Comparison of ENCODE assay signal across 8 cellular contexts in genomic region chr4:174523003-174523693, GRCh38. TPM values are rescaled to one million over a fixed set of nuclear protein-coding genes. Genes with fewer than 3 reads are reported as not detected.
DNase-seq lines count a peak whose midpoint lies in the region; ATAC-seq and TF ChIP-seq lines count a peak whose summit lies in the region.

No MANE protein-coding gene starts in this region.

- peaks cover 6% of the 10 kb centered on the region for H3K27me3 ChIP-seq in RWPE2 (ENCODE audit: insufficient read depth, poor library complexity, severe bottlenecking)
- peaks cover 48% of the 10 kb centered on the region for H3K27me3 ChIP-seq in neural progenitor cell

- H3K9me3 ChIP-seq in RWPE2 (ENCODE audit: severe bottlenecking): no peaks in the 10 kb centered on the region
- H3K9me3 ChIP-seq in neural progenitor cell (ENCODE audit: low read depth): no peaks in the 10 kb centered on the region

- H2AFZ ChIP-seq in neural progenitor cell (replicated peaks): peak overlapping the region; percentile 91

- CTCF ChIA-PET in Calu3 (lab: Charles Lee): no interaction called here

- H3F3A ChIP-seq in neural progenitor cell (ENCODE audit: low read depth): peaks cover 4% of the 10 kb centered on the region

- H3K4me1 Mint-ChIP-seq in Calu3 (ENCODE audit: low read depth, unreplicated experiment) (peaks cover 20% of the 10 kb centered on the region), neural progenitor cell (peaks cover 5% of the 10 kb centered on the region)

- peaks cover 19% of the 10 kb centered on the region for H3K36me3 Mint-ChIP-seq in Calu3 (ENCODE audit: insufficient read depth, unreplicated experiment)
- no peaks in the 10 kb centered on the region for H3K36me3 Mint-ChIP-seq in neural progenitor cell

- ATAC-seq in RWPE2 (ENCODE audit: low read depth): peak; percentile 13
- no peak for ATAC-seq in GM21447 (IDR thresholded peaks at IDR 0.05; ENCODE audit: unreplicated experiment)

- H3K27me3 Mint-ChIP-seq in Calu3 (ENCODE audit: unreplicated experiment) (no peaks in the 10 kb centered on the region), neural progenitor cell (ENCODE audit: insufficient read depth, low read depth) (peaks cover 25% of the 10 kb centered on the region)

- H3K79me2 ChIP-seq in neural progenitor cell (ENCODE audit: low read depth): no peaks in the 10 kb centered on the region

- no TSS peak for BruUV-seq in Calu3 (replicated peaks; lab: Mats Ljungman, UMichigan)

- H3K27ac Mint-ChIP-seq in Calu3 (ENCODE audit: unreplicated experiment): no peak overlapping the region
- H3K27ac Mint-ChIP-seq in neural progenitor cell: no peak overlapping the region

- H3K36me3 ChIP-seq in RWPE2 (ENCODE audit: low read depth) (no peaks in the 10 kb centered on the region), neural progenitor cell (no peaks in the 10 kb centered on the region)

- in situ Hi-C loops in G401 (cut with HindIII; ENCODE audit: low sequenced_read_pairs): no loop called here

- intact Hi-C loops in Calu3 (cut with micrococcal nuclease; ENCODE audit: unreplicated experiment): loop anchor here (2.0 to 10.0 kb wide), 2 partner anchors 128 to 156 kb away; no protein-coding TSS in a partner anchor

- no peaks in the 10 kb centered on the region for H4K20me1 ChIP-seq in neural progenitor cell (ENCODE audit: low read depth)

- H3K4me2 ChIP-seq in neural progenitor cell: peak overlapping the region; percentile 96

- TF ChIP-seq CTCF in Calu3 (IDR thresholded peaks at IDR 0.05; ENCODE audit: unreplicated experiment): no peak
- no peak for TF ChIP-seq CTCF in RWPE2 (IDR thresholded peaks at IDR 0.05; ENCODE audit: poor library complexity, severe bottlenecking)
- no peak for TF ChIP-seq CTCF in neural progenitor cell (IDR thresholded peaks at IDR 0.05)

- H3K9ac ChIP-seq in neural progenitor cell: no peak overlapping the region

- H3K4me1 ChIP-seq in RWPE2 (ENCODE audit: insufficient read depth, poor library complexity, severe bottlenecking): no peaks in the 10 kb centered on the region
- H3K4me1 ChIP-seq in neural progenitor cell: no peaks in the 10 kb centered on the region

- H3K27ac ChIP-seq in RWPE2 (ENCODE audit: poor library complexity, severe bottlenecking) (no peak overlapping the region), neural progenitor cell (no peak overlapping the region)

- H3K4me3 Mint-ChIP-seq in Calu3 (ENCODE audit: low read depth, unreplicated experiment) (peak overlapping the region; percentile 83), neural progenitor cell (peak overlapping the region; percentile 88)

- H3K4me3 ChIP-seq in RWPE2 (ENCODE audit: severe bottlenecking): peak overlapping the region; percentile 41
- peak overlapping the region; percentile 71 for H3K4me3 ChIP-seq in neural progenitor cell

- DNase-seq in Calu3 (no peak), RWPE2 (ENCODE audit: low spot score) (no peak), fibroblast of gingiva (ENCODE audit: low read depth) (peak; percentile 57), neural progenitor cell (ENCODE audit: low spot score) (peak; percentile 11), medulla oblongata (ENCODE audit: extremely low spot score) (no peak), G401 (ENCODE audit: low spot score) (no peak), GOT3 (lab: John Stamatoyannopoulos, UW) (no peak)

- H3K9me3 Mint-ChIP-seq in Calu3 (ENCODE audit: low read depth, unreplicated experiment) (no peaks in the 10 kb centered on the region), neural progenitor cell (no peaks in the 10 kb centered on the region)

RNA-seq across cellular contexts. Expression of gene HPGD, which starts 0.9 kb away (rescaled TPM):
- total RNA-seq in Calu3 (2022) (4.0 and 4.5 TPM in 2 replicates), neural progenitor cell (ENCODE audit: low replicate concordance) (not detected in 2 replicates)
- not detected in 2 replicates for total RNA-seq in G401 (2014; rRNA removed; shearing (Covaris generic))

Comparison
In these comparisons a context has a peak if more than half of its experiments do, and no peak if none do; other contexts are left out.
1. DNase-seq: peak in fibroblast of gingiva (single experiment) and neural progenitor cell (single experiment); none in Calu3 (single experiment), RWPE2 (single experiment), medulla oblongata (single experiment), G401 (single experiment) and GOT3 (single experiment).